Comparison of ENCODE assay signal across 11 cellular contexts in genomic region chr9:38026840-38027527, GRCh38. TPM values are rescaled to one million over a fixed set of nuclear protein-coding genes. Genes with fewer than 3 reads are reported as not detected.
DNase-seq lines count a peak whose midpoint lies in the region; ATAC-seq, FAIRE-seq and TF ChIP-seq lines count a peak whose summit lies in the region.
"Had no signal": no experiment of that assay in that cellular context is flagged by ENCODE, and none has a peak within 500 bp of the region (broad histone marks: within the 10 kb centered on the region; RNA-seq: fewer than 3 reads in every experiment).

No MANE protein-coding gene starts in this region.

- H3K27me3 Mint-ChIP-seq in glutamatergic neuron (ENCODE audit: unreplicated experiment), result peaks cover 10% of the 10 kb centered on the region

- CTCF ChIA-PET in HEK293 (lab: Yijun Ruan, JAX), result interaction anchor here (0.6 to 1.7 kb wide), 2 partner anchors 35 to 306 kb away, joined by 3 read pairs; no protein-coding TSS in a partner anchor

- peaks cover 0 to 16% of the 10 kb centered on the region in 2 experiments; a peak in 1 of 3 replicates for H3K36me3 ChIP-seq in HEK293 (ENCODE audit: control insufficient read depth in 2 of 2, insufficient read depth in 1 of 2, low read length in 2 of 2)
- no peaks in the 10 kb centered on the region for H3K36me3 ChIP-seq in small intestine (ENCODE audit: control insufficient read depth in 2 of 2, insufficient read depth in 2 of 2, low read length in 2 of 2)
- H3K36me3 ChIP-seq: ovary had no signal

- H3K27ac Mint-ChIP-seq in glutamatergic neuron (ENCODE audit: unreplicated experiment), result peak overlapping the region; percentile 99

- FAIRE-seq in RCC 7860 (lab: Jason Lieb, UNC), result no peak
- FAIRE-seq in small intestine (lab: Jason Lieb, UNC), result no peak
- FAIRE-seq: GM19239 had no signal

- H3K9me3 Mint-ChIP-seq in glutamatergic neuron (ENCODE audit: unreplicated experiment), result peaks cover 17% of the 10 kb centered on the region

- H3K9me3 ChIP-seq in HEK293 (ENCODE audit: control insufficient read depth, insufficient read depth, low read depth, low read length) (no peaks in the 10 kb centered on the region), small intestine (ENCODE audit: control insufficient read depth, low read depth) (no peaks in the 10 kb centered on the region)
- H3K9me3 ChIP-seq: ovary had no signal

- H3K36me3 Mint-ChIP-seq in glutamatergic neuron (ENCODE audit: unreplicated experiment), result no peaks in the 10 kb centered on the region

- H3K4me3 ChIP-seq in HEK293 (ENCODE audit: low read depth, low read length), result no peak overlapping the region
- no peak overlapping the region for H3K4me3 ChIP-seq in small intestine (ENCODE audit: low read depth in 1 of 2, low read length in 2 of 2)
- H3K4me3 ChIP-seq: ovary had no signal

- H3K4me1 ChIP-seq in HEK293 (ENCODE audit: control insufficient read depth, insufficient read depth, low read length), result peaks cover 7% of the 10 kb centered on the region
- H3K4me1 ChIP-seq in small intestine (ENCODE audit: control insufficient read depth in 2 of 2, insufficient read depth in 1 of 2, low read depth in 1 of 2, low read length in 1 of 2), result peaks cover 2 to 5% of the 10 kb centered on the region in 2 donors

- no peak for ATAC-seq in GM19035 (IDR thresholded peaks at IDR 0.05; ENCODE audit: unreplicated experiment)

- WGBS in small intestine, 3 donors, result 59 to 74% (median 73%) methylated on average over 5 to 6 of the region's 6 CpGs

- POLR2A ChIA-PET in HEK293 (lab: Yijun Ruan, JAX), result interaction anchor here (0.6 to 1.3 kb wide), 3 partner anchors 9 to 40 kb away, joined by 3 to 4 read pairs (median 3); no protein-coding TSS in a partner anchor

- peak; percentile 20 for DNase-seq in RCC 7860 (ENCODE audit: low spot score)
- DNase-seq in glutamatergic neuron, result no peak
- peak; percentile 24 for DNase-seq in small intestine
- no peak for DNase-seq in kidney glomerular epithelial cell (lab: John Stamatoyannopoulos, UW)
- DNase-seq in NCI-H82 treated with DMSO at 0.1 percent for 48 hours (lab: John Stamatoyannopoulos, UW; ENCODE audit: unreplicated experiment), result no peak
- DNase-seq in activated CD4-positive, CD25-positive, alpha-beta regulatory T cell (lab: John Stamatoyannopoulos, UW), result no peak
- DNase-seq: hippocampal formation had no signal

- peak overlapping the region; percentile 68 for H3K4me3 Mint-ChIP-seq in glutamatergic neuron (ENCODE audit: unreplicated experiment)

- no peak for TF ChIP-seq CTCF in HEK293 (tag by site-specific recombination; IDR thresholded peaks at IDR 0.05)
- TF ChIP-seq CTCF in glutamatergic neuron (IDR thresholded peaks at IDR 0.05; ENCODE audit: partially characterized antibody, unreplicated experiment), result no peak

- no peaks in the 10 kb centered on the region for H3K27me3 ChIP-seq in small intestine (ENCODE audit: control insufficient read depth in 2 of 2, insufficient read depth in 2 of 2, low read length in 2 of 2)
- H3K27me3 ChIP-seq: ovary had no signal

- H3K4me1 Mint-ChIP-seq in glutamatergic neuron (ENCODE audit: low read depth, unreplicated experiment), result peaks cover 66% of the 10 kb centered on the region

- H3K27ac ChIP-seq in HEK293 (ENCODE audit: extremely low read depth, low read depth, low read length) (no peak overlapping the region), small intestine (ENCODE audit: low read depth in 1 of 2, low read length in 1 of 2) (peak overlapping the region in 1 of 2 donors; percentile 24)

TF ChIP-seq in HEK293, 187 proteins besides CTCF, POLR2A, EP300 and RAD21:
- TF ChIP-seq ZNF423 (tag by site-specific recombination; IDR thresholded peaks at IDR 0.05), result no peak
- TF ChIP-seq ZNF518A (tag by site-specific recombination; conservative IDR thresholded peaks at IDR 0.05; ENCODE audit: low read depth), result no peak
- TF ChIP-seq PRDM1 (tag by site-specific recombination; IDR thresholded peaks at IDR 0.05), result peak; percentile 33; the same call in 1 of the 2 replicates
- TF ChIP-seq ZNF394 (tag by site-specific recombination; IDR thresholded peaks at IDR 0.05; ENCODE audit: borderline replicate concordance), result no peak

RNA-seq across cellular contexts. Expression of gene SHB, which starts 42.0 kb away (rescaled TPM):
- total RNA-seq in glutamatergic neuron (ENCODE audit: unreplicated experiment), result 31.7 TPM
- 10 to 100 TPM in 1 of 3 donors, 1 to 10 TPM in 2; 8.9 to 18.9 (median 9.2) TPM for polyA plus RNA-seq in small intestine

Comparison
In these comparisons a context has a peak if more than half of its experiments do, and no peak if none do; other contexts are left out.
1. DNase-seq: peak in RCC 7860 (single experiment) and small intestine (single experiment); none in glutamatergic neuron (single experiment), kidney glomerular epithelial cell (single experiment), NCI-H82 treated with DMSO at 0.1 percent for 48 hours (single experiment) and activated CD4-positive, CD25-positive, alpha-beta regulatory T cell (0 of 4).